In the genomic region with DNA sequence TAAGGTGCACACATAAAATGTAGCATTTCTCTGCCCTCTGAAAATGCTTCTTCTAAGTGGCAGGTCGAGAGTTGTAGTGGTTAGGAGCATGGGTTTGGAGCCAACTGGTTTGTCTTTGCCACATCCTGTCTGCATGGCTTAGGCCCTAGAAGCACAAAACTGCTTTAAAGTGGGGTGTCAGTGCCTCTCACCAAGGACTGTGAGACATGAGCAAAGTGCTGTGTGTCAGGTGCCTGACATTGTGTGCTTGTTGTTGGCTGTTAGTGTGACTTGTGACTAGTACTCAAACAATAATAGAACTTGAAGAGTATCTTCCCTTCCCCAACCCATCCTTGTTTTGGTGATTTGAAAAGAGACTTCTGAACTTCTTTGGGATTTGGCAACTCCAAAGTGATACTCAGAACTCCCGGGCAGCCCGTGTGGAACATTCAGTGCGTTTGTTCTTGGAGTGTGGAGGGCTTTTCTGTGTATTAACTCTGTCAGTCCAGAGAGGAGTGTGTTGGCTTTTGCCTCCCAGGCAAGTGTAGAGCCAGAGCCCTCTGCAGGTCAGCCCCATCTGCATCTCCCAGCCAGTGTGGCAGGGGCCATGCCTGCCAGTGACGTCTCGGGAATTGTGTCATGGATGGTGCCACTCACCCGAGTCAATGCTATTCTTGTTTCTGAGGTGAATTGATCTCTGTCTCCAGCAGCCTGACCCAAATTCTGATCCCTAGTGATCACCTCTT, we compare ENCODE assay signal across 1 cellular context.
TF ChIP-seq lines count a peak whose summit lies in the region.

No MANE protein-coding gene starts in this region.

TF ChIP-seq in SK-N-SH, 30 proteins besides CTCF, POLR2A, EP300 and RAD21 (continued from another document):
- TF ChIP-seq, protein P1, sequence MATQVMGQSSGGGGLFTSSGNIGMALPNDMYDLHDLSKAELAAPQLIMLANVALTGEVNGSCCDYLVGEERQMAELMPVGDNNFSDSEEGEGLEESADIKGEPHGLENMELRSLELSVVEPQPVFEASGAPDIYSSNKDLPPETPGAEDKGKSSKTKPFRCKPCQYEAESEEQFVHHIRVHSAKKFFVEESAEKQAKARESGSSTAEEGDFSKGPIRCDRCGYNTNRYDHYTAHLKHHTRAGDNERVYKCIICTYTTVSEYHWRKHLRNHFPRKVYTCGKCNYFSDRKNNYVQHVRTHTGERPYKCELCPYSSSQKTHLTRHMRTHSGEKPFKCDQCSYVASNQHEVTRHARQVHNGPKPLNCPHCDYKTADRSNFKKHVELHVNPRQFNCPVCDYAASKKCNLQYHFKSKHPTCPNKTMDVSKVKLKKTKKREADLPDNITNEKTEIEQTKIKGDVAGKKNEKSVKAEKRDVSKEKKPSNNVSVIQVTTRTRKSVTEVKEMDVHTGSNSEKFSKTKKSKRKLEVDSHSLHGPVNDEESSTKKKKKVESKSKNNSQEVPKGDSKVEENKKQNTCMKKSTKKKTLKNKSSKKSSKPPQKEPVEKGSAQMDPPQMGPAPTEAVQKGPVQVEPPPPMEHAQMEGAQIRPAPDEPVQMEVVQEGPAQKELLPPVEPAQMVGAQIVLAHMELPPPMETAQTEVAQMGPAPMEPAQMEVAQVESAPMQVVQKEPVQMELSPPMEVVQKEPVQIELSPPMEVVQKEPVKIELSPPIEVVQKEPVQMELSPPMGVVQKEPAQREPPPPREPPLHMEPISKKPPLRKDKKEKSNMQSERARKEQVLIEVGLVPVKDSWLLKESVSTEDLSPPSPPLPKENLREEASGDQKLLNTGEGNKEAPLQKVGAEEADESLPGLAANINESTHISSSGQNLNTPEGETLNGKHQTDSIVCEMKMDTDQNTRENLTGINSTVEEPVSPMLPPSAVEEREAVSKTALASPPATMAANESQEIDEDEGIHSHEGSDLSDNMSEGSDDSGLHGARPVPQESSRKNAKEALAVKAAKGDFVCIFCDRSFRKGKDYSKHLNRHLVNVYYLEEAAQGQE (IDR thresholded peaks at IDR 0.05; ENCODE audit: low read depth, low read length): no peak
- TF ChIP-seq SIN3A (IDR thresholded peaks at IDR 0.05; ENCODE audit: borderline replicate concordance, low read depth, low read length) (no peak), EZH2phosphoT487 (IDR thresholded peaks at IDR 0.05; ENCODE audit: borderline replicate concordance, low read depth) (no peak)
- TF ChIP-seq, protein P2, sequence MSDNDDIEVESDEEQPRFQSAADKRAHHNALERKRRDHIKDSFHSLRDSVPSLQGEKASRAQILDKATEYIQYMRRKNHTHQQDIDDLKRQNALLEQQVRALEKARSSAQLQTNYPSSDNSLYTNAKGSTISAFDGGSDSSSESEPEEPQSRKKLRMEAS (IDR thresholded peaks at IDR 0.05; ENCODE audit: low read depth): no peak
